20 cellular contexts compared by ENCODE assay signal in genomic region chr17:41278176-41278955, GRCh38. TPM values are rescaled to one million over a fixed set of nuclear protein-coding genes. Genes with fewer than 3 reads are reported as not detected.
"Had no signal": no experiment of that assay in that cellular context is flagged by ENCODE, and none has a peak within 500 bp of the region (broad histone marks: within the 10 kb centered on the region; RNA-seq: fewer than 3 reads in every experiment).

No MANE protein-coding gene starts in this region.

- H3K9me3 Mint-ChIP-seq: central memory CD8-positive, alpha-beta T cell; stimulated activated memory B cell treated with anti-CD40 and anti-IgM and Interleukin-4, amounts not matched to agents 10 μg/mL and 1 μg/mL and 100 μg/mL, for 72 hours had no signal

- H3K36me3 ChIP-seq: esophagus squamous epithelium, pancreas, thyroid gland had no signal

- DNase-seq: activated CD4-positive, alpha-beta T cell treated with anti-CD3 and anti-CD28 coated beads for 48 hours; activated CD8-positive, alpha-beta memory T cell treated with anti-CD3 and anti-CD28 coated beads for 24 hours; activated naive CD8-positive, alpha-beta T cell treated with anti-CD3 and anti-CD28 coated beads for 36 hours; cortex of kidney; effector CD4-positive, alpha-beta T cell; esophagus squamous epithelium; foreskin keratinocyte; immature natural killer cell; left colon; naive B cell; pancreas; thyroid gland had no signal

- H3K4me3 ChIP-seq: esophagus squamous epithelium, lung, pancreas, thyroid gland had no signal

- ATAC-seq: foreskin keratinocyte; left colon; pancreas; stimulated activated memory B cell treated with anti-CD40 and anti-IgM and Interleukin-4, amounts not matched to agents 10 μg/mL and 1 μg/mL and 100 μg/mL, for 72 hours; WTC11 had no signal

- H3K27ac Mint-ChIP-seq: activated naive CD8-positive, alpha-beta T cell treated with anti-CD3 and anti-CD28 coated beads for 36 hours; brain; immature natural killer cell; stimulated activated memory B cell treated with anti-CD40 and anti-IgM and Interleukin-4, amounts not matched to agents 10 μg/mL and 1 μg/mL and 100 μg/mL, for 72 hours; WTC11 had no signal

- H3K27ac ChIP-seq: esophagus squamous epithelium, foreskin keratinocyte, pancreas, thyroid gland had no signal

- H3K4me1 Mint-ChIP-seq: activated naive CD8-positive, alpha-beta T cell treated with anti-CD3 and anti-CD28 coated beads for 36 hours; brain; central memory CD8-positive, alpha-beta T cell; immature natural killer cell; stimulated activated memory B cell treated with anti-CD40 and anti-IgM and Interleukin-4, amounts not matched to agents 10 μg/mL and 1 μg/mL and 100 μg/mL, for 72 hours had no signal

- H3K4me3 Mint-ChIP-seq: activated naive CD8-positive, alpha-beta T cell treated with anti-CD3 and anti-CD28 coated beads for 36 hours; brain; central memory CD8-positive, alpha-beta T cell; immature natural killer cell; stimulated activated memory B cell treated with anti-CD40 and anti-IgM and Interleukin-4, amounts not matched to agents 10 μg/mL and 1 μg/mL and 100 μg/mL, for 72 hours; WTC11 had no signal

- H3K27me3 ChIP-seq: thyroid gland had no signal

- H3K9me3 ChIP-seq: esophagus squamous epithelium, pancreas, thyroid gland had no signal

- H3K4me1 ChIP-seq: esophagus squamous epithelium, foreskin keratinocyte, pancreas, thyroid gland had no signal

- H3K36me3 Mint-ChIP-seq: activated naive CD8-positive, alpha-beta T cell treated with anti-CD3 and anti-CD28 coated beads for 36 hours; brain; immature natural killer cell; naive B cell; stimulated activated memory B cell treated with anti-CD40 and anti-IgM and Interleukin-4, amounts not matched to agents 10 μg/mL and 1 μg/mL and 100 μg/mL, for 72 hours; WTC11 had no signal

RNA-seq across cellular contexts. Expression of gene KRTAP9-7, which starts 2.9 kb away (rescaled TPM):
- total RNA-seq: activated naive CD8-positive, alpha-beta T cell treated with anti-CD3 and anti-CD28 coated beads for 36 hours; endothelial cell of umbilical vein; esophagus squamous epithelium; foreskin keratinocyte; left colon; lung; pancreas; T-helper 2 cell treated with Interferon-gamma antibody and Interleukin-4, amounts not matched to agents 100 ng/mL and 5 ng/mL, for 36 hours; thyroid gland; urinary bladder; WTC11 had no signal
- polyA plus RNA-seq: endothelial cell of umbilical vein, foreskin keratinocyte, immature natural killer cell, lung, pancreas, urinary bladder had no signal

RNA-seq across cellular contexts. Expression of gene KRTAP9-6, which starts 13.2 kb away (rescaled TPM):
- total RNA-seq: activated naive CD8-positive, alpha-beta T cell treated with anti-CD3 and anti-CD28 coated beads for 36 hours; endothelial cell of umbilical vein; esophagus squamous epithelium; foreskin keratinocyte; left colon; lung; pancreas; T-helper 2 cell treated with Interferon-gamma antibody and Interleukin-4, amounts not matched to agents 100 ng/mL and 5 ng/mL, for 36 hours; thyroid gland; urinary bladder; WTC11 had no signal
- polyA plus RNA-seq: endothelial cell of umbilical vein, foreskin keratinocyte, immature natural killer cell, lung, pancreas, urinary bladder had no signal

RNA-seq across cellular contexts. Expression of gene KRTAP9-9, which starts 23.2 kb away (rescaled TPM):
- total RNA-seq: activated naive CD8-positive, alpha-beta T cell treated with anti-CD3 and anti-CD28 coated beads for 36 hours; endothelial cell of umbilical vein; esophagus squamous epithelium; foreskin keratinocyte; left colon; lung; pancreas; T-helper 2 cell treated with Interferon-gamma antibody and Interleukin-4, amounts not matched to agents 100 ng/mL and 5 ng/mL, for 36 hours; thyroid gland; urinary bladder; WTC11 had no signal
- polyA plus RNA-seq: endothelial cell of umbilical vein, foreskin keratinocyte, immature natural killer cell, lung, pancreas, urinary bladder had no signal

RNA-seq across cellular contexts. Expression of gene KRTAP29-1, which starts 24.3 kb away (rescaled TPM):
- total RNA-seq: activated naive CD8-positive, alpha-beta T cell treated with anti-CD3 and anti-CD28 coated beads for 36 hours; endothelial cell of umbilical vein; esophagus squamous epithelium; foreskin keratinocyte; left colon; lung; pancreas; T-helper 2 cell treated with Interferon-gamma antibody and Interleukin-4, amounts not matched to agents 100 ng/mL and 5 ng/mL, for 36 hours; thyroid gland; urinary bladder; WTC11 had no signal
- polyA plus RNA-seq: endothelial cell of umbilical vein, foreskin keratinocyte, immature natural killer cell, lung, pancreas, urinary bladder had no signal

RNA-seq across cellular contexts. Expression of gene KRTAP9-4, which starts 28.9 kb away (rescaled TPM):
- total RNA-seq: activated naive CD8-positive, alpha-beta T cell treated with anti-CD3 and anti-CD28 coated beads for 36 hours; endothelial cell of umbilical vein; esophagus squamous epithelium; foreskin keratinocyte; left colon; lung; pancreas; T-helper 2 cell treated with Interferon-gamma antibody and Interleukin-4, amounts not matched to agents 100 ng/mL and 5 ng/mL, for 36 hours; thyroid gland; urinary bladder; WTC11 had no signal
- polyA plus RNA-seq: endothelial cell of umbilical vein, foreskin keratinocyte, immature natural killer cell, lung, pancreas, urinary bladder had no signal
